ENCODE assay signal across 8 cellular contexts in the genomic region with DNA sequence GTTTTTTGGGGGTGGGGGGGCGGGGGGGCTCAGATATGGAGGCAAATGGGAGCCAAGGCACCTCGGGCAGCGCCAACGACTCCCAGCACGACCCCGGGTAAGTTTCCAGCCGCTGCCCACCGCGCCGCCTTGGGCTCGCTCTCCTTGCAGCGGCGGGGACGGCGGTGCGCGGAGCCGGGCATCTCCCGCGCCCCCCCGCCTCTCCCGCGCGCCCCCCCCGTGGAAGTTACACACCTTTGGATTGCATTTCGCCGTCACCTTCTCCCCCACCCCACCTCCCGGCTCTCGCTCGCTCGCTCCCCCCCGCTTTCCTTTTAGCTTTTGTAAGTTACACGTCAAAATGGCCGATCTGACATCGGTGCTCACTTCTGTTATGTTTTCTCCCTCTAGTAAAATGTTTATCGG. TPM values are rescaled to one million over a fixed set of nuclear protein-coding genes. Genes with fewer than 3 reads are reported as not detected.
DNase-seq lines count a peak whose midpoint lies in the region; ATAC-seq lines count a peak whose summit lies in the region.

No MANE protein-coding gene starts in this region.

- DNase-seq in T follicular helper cell (ENCODE audit: low read depth) (peak; percentile 29), caudate nucleus (lab: John Stamatoyannopoulos, UW) (peak in 6 of 61 donors; percentile 29 to 72 (median 45)), left lobe of liver (ENCODE audit: low spot score) (no peak), KG1 (lab: John Stamatoyannopoulos, UW) (no peak)
- DNase-seq in stimulated activated CD8-positive, alpha-beta memory T cell treated with anti-CD3 and anti-CD28 coated beads, Interleukin-4, amount 100 ng/mL, for 48 hours: peak; percentile 60

- peak; percentile 4 for ATAC-seq in GM18502 (IDR thresholded peaks at IDR 0.05; ENCODE audit: poor library complexity, unreplicated experiment)
- peak; percentile 7 for ATAC-seq in HG02970 (IDR thresholded peaks at IDR 0.05; ENCODE audit: low FRiP score, unreplicated experiment)
- ATAC-seq in left lobe of liver: peak; percentile 39
- ATAC-seq in HG03095 (IDR thresholded peaks at IDR 0.05; ENCODE audit: unreplicated experiment): no peak

- peak overlapping the region; percentile 93 for H3K27ac ChIP-seq in caudate nucleus (ENCODE audit: low read depth, low read length)

RNA-seq across cellular contexts. Expression of a gene that starts 0.4 kb away (rescaled TPM):
- 24.2 TPM for total RNA-seq in left lobe of liver

Comparison
In these comparisons a context has a peak if more than half of its experiments do, and no peak if none do; other contexts are left out.
1. DNase-seq: peak in T follicular helper cell (single experiment) and stimulated activated CD8-positive, alpha-beta memory T cell treated with anti-CD3 and anti-CD28 coated beads, Interleukin-4, amount 100 ng/mL, for 48 hours (single experiment); none in left lobe of liver (single experiment) and KG1 (single experiment).